26 cellular contexts compared by ENCODE assay signal in the genomic region with DNA sequence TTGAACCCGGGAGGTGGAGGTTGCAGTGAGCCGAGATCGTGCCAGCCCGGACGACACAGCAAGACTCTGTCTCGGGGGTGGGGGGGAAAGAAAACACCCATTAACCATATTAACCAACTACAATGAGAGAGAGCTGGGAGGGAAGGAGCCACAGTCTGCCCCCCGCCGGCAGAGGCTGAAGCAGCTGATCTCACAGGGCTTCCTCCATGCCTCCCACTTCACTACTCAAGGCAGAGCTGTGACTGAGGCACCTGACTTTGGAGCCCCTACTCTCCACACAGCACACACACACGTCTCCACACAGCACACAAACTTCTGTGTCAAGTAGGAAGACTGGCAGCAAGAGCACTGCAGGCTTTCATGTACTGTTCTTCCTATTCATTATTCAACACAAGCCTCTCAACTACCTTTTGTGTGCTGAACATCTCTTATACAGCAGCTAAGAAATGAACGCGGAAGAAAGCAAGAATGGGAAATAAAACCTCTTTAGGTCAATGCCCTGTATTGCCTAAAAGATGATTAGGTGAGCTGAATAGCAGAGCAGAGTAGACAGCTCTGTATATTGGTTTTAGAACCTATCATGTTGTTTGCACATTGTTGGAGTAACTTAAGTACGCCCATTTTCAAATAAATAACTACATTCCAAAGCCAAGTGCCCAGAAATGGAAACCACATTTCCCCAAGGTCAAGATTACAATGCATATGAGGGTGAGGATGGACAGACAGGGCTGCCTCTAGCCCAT.
"Had no signal": no experiment of that assay in that cellular context is flagged by ENCODE, and none has a peak within 500 bp of the region (broad histone marks: within the 10 kb centered on the region; RNA-seq: fewer than 3 reads in every experiment).

No MANE protein-coding gene starts in this region.

- H3K4me3 Mint-ChIP-seq: activated CD4-positive, alpha-beta memory T cell treated with anti-CD3 and anti-CD28 coated beads, Interleukin-2, amount 10 ng/mL, durations not matched to agents 7 days and 5 days; activated CD4-positive, alpha-beta T cell treated with anti-CD3 and anti-CD28 coated beads, Interleukin-2, amount 10 ng/mL, durations not matched to agents 24 days and 14 days; activated T-cell treated with anti-CD3 and anti-CD28 coated beads, Interleukin-2, amount 50 U/mL, for 72 hours; nephron; stimulated activated naive CD8-positive, alpha-beta T cell treated with anti-CD3 and anti-CD28 coated beads, Interleukin-15, amount 100 ng/mL, for 72 hours; T-cell had no signal

- DNase-seq: activated CD4-positive, alpha-beta T cell treated with anti-CD3 and anti-CD28 coated beads, Interleukin-2, amount 10 ng/mL, durations not matched to agents 24 days and 14 days; activated naive CD4-positive, alpha-beta T cell; activated T-cell treated with anti-CD3 and anti-CD28 coated beads, Interleukin-2, amount 50 U/mL, for 72 hours; anterior cingulate cortex; dermis blood vessel endothelial cell; effector CD4-positive, alpha-beta T cell; esophagus squamous epithelium; foreskin melanocyte; kidney glomerular epithelial cell; right lobe of liver; stimulated activated CD4-positive, alpha-beta T cell treated with anti-CD3 and anti-CD28 coated beads, Interleukin-12 subunit alpha, Interleukin-12 subunit beta, amount 100 ng/mL, for 4 hours; stimulated activated CD4-positive, alpha-beta T cell treated with anti-CD3 and anti-CD28 coated beads, Interleukin-4, amount 100 ng/mL, for 1 hour; stimulated activated naive CD8-positive, alpha-beta T cell treated with anti-CD3 and anti-CD28 coated beads, Interleukin-15, amount 100 ng/mL, for 72 hours; substantia nigra; T-cell; T-helper 9 cell; thyroid gland; WERI-Rb-1 had no signal

- H3K27ac Mint-ChIP-seq: activated CD4-positive, alpha-beta memory T cell treated with anti-CD3 and anti-CD28 coated beads, Interleukin-2, amount 10 ng/mL, durations not matched to agents 7 days and 5 days; activated CD4-positive, alpha-beta T cell treated with anti-CD3 and anti-CD28 coated beads, Interleukin-2, amount 10 ng/mL, durations not matched to agents 24 days and 14 days; activated T-cell treated with anti-CD3 and anti-CD28 coated beads, Interleukin-2, amount 50 U/mL, for 72 hours; nephron; T-cell had no signal

- H3K4me1 Mint-ChIP-seq: nephron had no signal

- H3K27me3 ChIP-seq: esophagus squamous epithelium, right lobe of liver, thyroid gland had no signal

- H3K4me3 ChIP-seq: esophagus squamous epithelium, lung, right lobe of liver, skin epidermis, thyroid gland had no signal

- H3K4me1 ChIP-seq: esophagus squamous epithelium, right lobe of liver had no signal

- ATAC-seq: activated CD4-positive, CD25-positive, alpha-beta regulatory T cell treated with anti-CD3 and anti-CD28 coated beads, Interleukin-2, amount 50 U/mL, for 24 hours; activated naive CD4-positive, alpha-beta T cell treated with anti-CD3 and anti-CD28 coated beads, Interleukin-2, amount 50 U/mL, for 72 hours; activated T-cell treated with anti-CD3 and anti-CD28 coated beads, Interleukin-2, amount 50 U/mL, for 72 hours; left lobe of liver; right lobe of liver; stimulated activated naive CD8-positive, alpha-beta T cell treated with anti-CD3 and anti-CD28 coated beads, Interleukin-15, amount 100 ng/mL, for 72 hours; T-cell had no signal

- H3K27ac ChIP-seq: epithelial cell of prostate, esophagus squamous epithelium, right lobe of liver, skin epidermis, WERI-Rb-1 had no signal

- H3K9me3 ChIP-seq: esophagus squamous epithelium, right lobe of liver, thyroid gland had no signal

- H3K9me3 Mint-ChIP-seq: activated CD4-positive, alpha-beta memory T cell treated with anti-CD3 and anti-CD28 coated beads, Interleukin-2, amount 10 ng/mL, durations not matched to agents 7 days and 5 days; activated CD4-positive, alpha-beta T cell treated with anti-CD3 and anti-CD28 coated beads, Interleukin-2, amount 10 ng/mL, durations not matched to agents 24 days and 14 days; activated naive CD4-positive, alpha-beta T cell treated with anti-CD3 and anti-CD28 coated beads, Interleukin-2, amount 50 U/mL, for 72 hours; activated T-cell treated with anti-CD3 and anti-CD28 coated beads, Interleukin-2, amount 50 U/mL, for 72 hours; nephron; stimulated activated naive CD8-positive, alpha-beta T cell treated with anti-CD3 and anti-CD28 coated beads, Interleukin-15, amount 100 ng/mL, for 72 hours; T-cell had no signal

- H3K27me3 Mint-ChIP-seq: activated CD4-positive, alpha-beta memory T cell treated with anti-CD3 and anti-CD28 coated beads, Interleukin-2, amount 10 ng/mL, durations not matched to agents 7 days and 5 days; activated CD4-positive, alpha-beta T cell treated with anti-CD3 and anti-CD28 coated beads, Interleukin-2, amount 10 ng/mL, durations not matched to agents 24 days and 14 days; stimulated activated naive CD8-positive, alpha-beta T cell treated with anti-CD3 and anti-CD28 coated beads, Interleukin-15, amount 100 ng/mL, for 72 hours; T-cell had no signal
